In the genomic region with DNA sequence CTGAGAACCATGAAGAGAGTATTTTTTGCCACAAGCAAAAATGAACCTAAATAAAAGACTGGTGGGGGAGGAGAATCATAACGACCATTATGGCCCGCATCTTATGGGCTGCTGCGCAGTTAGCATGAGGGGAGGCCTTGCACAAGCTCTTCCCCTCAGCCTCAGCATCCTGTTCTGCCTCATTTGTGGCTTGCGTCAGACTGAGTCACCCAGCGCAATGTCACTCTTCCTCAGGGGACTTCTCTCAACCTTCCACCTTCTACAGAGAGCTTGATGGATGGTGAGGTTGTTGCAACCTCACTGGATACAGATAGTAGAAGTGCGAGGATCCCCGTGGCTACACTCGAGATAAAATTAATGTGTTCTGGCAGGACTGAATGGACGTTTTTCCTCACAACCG, we compare ENCODE assay signal across 10 cellular contexts. TPM values are rescaled to one million over a fixed set of nuclear protein-coding genes. Genes with fewer than 3 reads are reported as not detected.
DNase-seq lines count a peak whose midpoint lies in the region; ATAC-seq and TF ChIP-seq lines count a peak whose summit lies in the region.
"Had no signal": no experiment of that assay in that cellular context is flagged by ENCODE, and none has a peak within 500 bp of the region (broad histone marks: within the 10 kb centered on the region; RNA-seq: fewer than 3 reads in every experiment).

No MANE protein-coding gene starts in this region.

- peaks cover 6% of the 10 kb centered on the region for H3K27me3 Mint-ChIP-seq in activated naive CD4-positive, alpha-beta T cell treated with anti-CD3 and anti-CD28 coated beads, Interleukin-2, amount 10 ng/mL, durations not matched to agents 7 days and 5 days
- no peaks in the 10 kb centered on the region for H3K27me3 Mint-ChIP-seq in stimulated activated naive CD8-positive, alpha-beta T cell treated with anti-CD3 and anti-CD28 coated beads, Interleukin-15, Interleukin-2, amounts not matched to agents 100 ng/mL and 50 ng/mL, for 24 hours

- H3K4me1 Mint-ChIP-seq in activated naive CD4-positive, alpha-beta T cell treated with anti-CD3 and anti-CD28 coated beads, Interleukin-2, amount 10 ng/mL, durations not matched to agents 7 days and 5 days, result peaks cover 10% of the 10 kb centered on the region
- H3K4me1 Mint-ChIP-seq in stimulated activated naive CD8-positive, alpha-beta T cell treated with anti-CD3 and anti-CD28 coated beads, Interleukin-15, Interleukin-2, amounts not matched to agents 100 ng/mL and 50 ng/mL, for 24 hours (ENCODE audit: low read depth), result peaks cover 51% of the 10 kb centered on the region

- DNase-seq in activated naive CD4-positive, alpha-beta T cell treated with Interleukin-2 at 50 U/mL for 16 hours, result peak; percentile 21
- DNase-seq in activated naive CD4-positive, alpha-beta T cell treated with anti-CD3 and anti-CD28 coated beads, Interleukin-2, amount 10 ng/mL, durations not matched to agents 7 days and 5 days, result no peak
- no peak for DNase-seq in NCI-H1048 (lab: John Stamatoyannopoulos, UW)
- DNase-seq in HuH-7 (ENCODE audit: low spot score), result no peak
- DNase-seq in left colon, result no peak
- DNase-seq: testis had no signal

- no peak overlapping the region for H3K4me3 Mint-ChIP-seq in activated naive CD4-positive, alpha-beta T cell treated with anti-CD3 and anti-CD28 coated beads, Interleukin-2, amount 10 ng/mL, durations not matched to agents 7 days and 5 days
- no peak overlapping the region for H3K4me3 Mint-ChIP-seq in stimulated activated naive CD8-positive, alpha-beta T cell treated with anti-CD3 and anti-CD28 coated beads, Interleukin-15, Interleukin-2, amounts not matched to agents 100 ng/mL and 50 ng/mL, for 24 hours

- intact Hi-C loops in left colon (cut with DNase I, micrococcal nuclease), result no loop called here

- H3K36me3 Mint-ChIP-seq in activated naive CD4-positive, alpha-beta T cell treated with anti-CD3 and anti-CD28 coated beads, Interleukin-2, amount 10 ng/mL, durations not matched to agents 7 days and 5 days, result peaks cover 19% of the 10 kb centered on the region
- peaks cover 40% of the 10 kb centered on the region for H3K36me3 Mint-ChIP-seq in stimulated activated naive CD8-positive, alpha-beta T cell treated with anti-CD3 and anti-CD28 coated beads, Interleukin-15, Interleukin-2, amounts not matched to agents 100 ng/mL and 50 ng/mL, for 24 hours (ENCODE audit: low read depth)

- ATAC-seq in esophagus mucosa (peak; percentile 53), left colon (no peak)

- H3K27ac Mint-ChIP-seq in activated naive CD4-positive, alpha-beta T cell treated with anti-CD3 and anti-CD28 coated beads, Interleukin-2, amount 10 ng/mL, durations not matched to agents 7 days and 5 days, result no peak overlapping the region
- peak overlapping the region; percentile 86 for H3K27ac Mint-ChIP-seq in stimulated activated naive CD8-positive, alpha-beta T cell treated with anti-CD3 and anti-CD28 coated beads, Interleukin-15, Interleukin-2, amounts not matched to agents 100 ng/mL and 50 ng/mL, for 24 hours

- CTCF ChIA-PET in activated naive CD4-positive, alpha-beta T cell treated with anti-CD3 and anti-CD28 coated beads, Interleukin-2, amount 10 ng/mL, durations not matched to agents 7 days and 5 days (lab: Charles Lee), result interaction anchor here (1.3 to 2.0 kb wide), 3 partner anchors 9 to 48 kb away, joined by 3 to 10 read pairs (median 9); no protein-coding TSS in a partner anchor

- no peaks in the 10 kb centered on the region for H3K9me3 Mint-ChIP-seq in activated naive CD4-positive, alpha-beta T cell treated with anti-CD3 and anti-CD28 coated beads, Interleukin-2, amount 10 ng/mL, durations not matched to agents 7 days and 5 days
- no peaks in the 10 kb centered on the region for H3K9me3 Mint-ChIP-seq in stimulated activated naive CD8-positive, alpha-beta T cell treated with anti-CD3 and anti-CD28 coated beads, Interleukin-15, Interleukin-2, amounts not matched to agents 100 ng/mL and 50 ng/mL, for 24 hours

TF ChIP-seq in PFSK-1, 5 proteins besides CTCF, POLR2A, EP300 and RAD21:
- TF ChIP-seq FOXP2 (optimal IDR thresholded peaks at IDR 0.05; ENCODE audit: borderline replicate concordance, extremely low read depth, extremely low read length, insufficient read depth) (peak; percentile 22), TAF1 (IDR thresholded peaks at IDR 0.05; ENCODE audit: borderline replicate concordance, insufficient read depth, low read length) (no peak), POLR2AphosphoS5 (IDR thresholded peaks at IDR 0.05; ENCODE audit: low read depth, low read length) (peak; percentile 48; the same call in 1 of the 2 replicates)

RNA-seq across cellular contexts. Expression of a gene that starts 16.8 kb away (rescaled TPM):
- polyA plus RNA-seq in PFSK-1 (2012; ENCODE audit: insufficient read length, low read depth), result not detected
- total RNA-seq in esophagus mucosa, result 404 TPM
- total RNA-seq in left colon, result 100 to 1,000 TPM; 402 to 621 TPM
- total RNA-seq: myocyte, testis had no signal

RNA-seq across cellular contexts. Expression of a gene that starts 17.5 kb away (rescaled TPM):
- 164 TPM for polyA plus RNA-seq in PFSK-1 (2012; ENCODE audit: insufficient read length, low read depth)
- total RNA-seq in esophagus mucosa (142 TPM), left colon (100 to 1,000 TPM; 318 to 361 TPM)

RNA-seq across cellular contexts. Expression of a gene that starts 37.6 kb away (rescaled TPM):
- not detected for polyA plus RNA-seq in PFSK-1 (2012; ENCODE audit: insufficient read length, low read depth)
- total RNA-seq in esophagus mucosa (29.0 TPM), left colon (100 to 1,000 TPM in 1 of 2 donors, 10 to 100 TPM in 1; 63.7 to 127 TPM)
